In the genomic region with DNA sequence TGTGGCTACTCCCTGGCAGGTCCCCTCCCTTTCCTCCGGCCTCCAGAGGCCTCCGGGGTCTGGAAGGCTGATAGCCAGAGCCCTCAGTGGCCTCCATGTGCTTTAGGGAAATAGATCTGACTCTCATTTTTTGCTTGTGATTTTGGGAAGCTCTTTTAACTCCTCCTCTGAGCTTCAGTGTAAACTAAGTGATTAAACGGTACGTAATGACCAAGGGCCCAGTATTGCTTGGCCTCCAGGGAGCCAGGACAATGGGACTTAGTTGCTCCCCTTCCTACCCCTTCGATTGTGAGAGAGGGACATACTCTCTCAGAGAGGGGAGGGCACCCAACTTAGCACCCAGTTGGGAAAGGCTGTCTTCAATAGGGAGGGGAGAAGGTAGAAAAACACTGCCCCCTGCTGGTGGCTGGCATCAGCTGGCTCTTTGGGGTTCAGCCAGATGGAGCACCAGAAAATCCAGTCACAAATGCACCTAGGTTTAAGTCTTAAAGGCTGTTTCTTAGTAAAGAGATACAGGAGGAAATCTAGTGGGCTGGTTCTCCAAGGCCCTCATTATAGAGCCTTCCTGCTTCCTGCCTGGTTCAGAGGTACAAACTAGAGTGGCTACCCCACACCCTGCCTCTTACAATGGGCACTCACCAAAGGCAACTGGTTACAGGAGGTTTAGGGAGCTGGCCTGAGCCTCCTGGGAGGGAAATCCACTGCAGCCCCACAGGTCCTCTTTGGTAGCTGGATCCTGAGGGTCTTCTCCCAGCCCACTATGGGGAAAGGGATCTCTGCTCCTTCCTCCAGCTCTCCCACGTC, we compare ENCODE assay signal across 2 cellular contexts.
A peak's percentile ranks its signal among the peaks of the same experiment; 100 is the strongest.
TF ChIP-seq lines count a peak whose summit lies in the region.

No MANE protein-coding gene starts in this region.

TF ChIP-seq in A549, 52 proteins besides CTCF, POLR2A, EP300 and RAD21:
- no peak for TF ChIP-seq NR3C1 (IDR thresholded peaks at IDR 0.05)
- peak; percentile 95 for TF ChIP-seq SMC3 (IDR thresholded peaks at IDR 0.05)

TF ChIP-seq in HepG2, 621 proteins besides CTCF, POLR2A, EP300 and RAD21:
- TF ChIP-seq SMC3 (IDR thresholded peaks at IDR 0.05; ENCODE audit: low read length) (peak; percentile 96), ZNF343 (CRISPR knock-in tag; IDR thresholded peaks at IDR 0.05) (no peak), MEIS2 (CRISPR knock-in tag; IDR thresholded peaks at IDR 0.05) (no peak), ZNF430 (CRISPR knock-in tag; IDR thresholded peaks at IDR 0.05) (no peak), STAG1 (CRISPR knock-in tag; IDR thresholded peaks at IDR 0.05) (peak; percentile 90), SKI (IDR thresholded peaks at IDR 0.05; ENCODE audit: partially characterized antibody) (no peak), HMGA1 (CRISPR knock-in tag; conservative IDR thresholded peaks at IDR 0.05) (no peak), MAZ (IDR thresholded peaks at IDR 0.05; ENCODE audit: borderline replicate concordance, low read depth, low read length) (no peak), MAZ (CRISPR knock-in tag; IDR thresholded peaks at IDR 0.05; ENCODE audit: low read depth) (0 out of 2 replicates have a peak, but pooled peaks have one; percentile 33)
- TF ChIP-seq, protein P1, sequence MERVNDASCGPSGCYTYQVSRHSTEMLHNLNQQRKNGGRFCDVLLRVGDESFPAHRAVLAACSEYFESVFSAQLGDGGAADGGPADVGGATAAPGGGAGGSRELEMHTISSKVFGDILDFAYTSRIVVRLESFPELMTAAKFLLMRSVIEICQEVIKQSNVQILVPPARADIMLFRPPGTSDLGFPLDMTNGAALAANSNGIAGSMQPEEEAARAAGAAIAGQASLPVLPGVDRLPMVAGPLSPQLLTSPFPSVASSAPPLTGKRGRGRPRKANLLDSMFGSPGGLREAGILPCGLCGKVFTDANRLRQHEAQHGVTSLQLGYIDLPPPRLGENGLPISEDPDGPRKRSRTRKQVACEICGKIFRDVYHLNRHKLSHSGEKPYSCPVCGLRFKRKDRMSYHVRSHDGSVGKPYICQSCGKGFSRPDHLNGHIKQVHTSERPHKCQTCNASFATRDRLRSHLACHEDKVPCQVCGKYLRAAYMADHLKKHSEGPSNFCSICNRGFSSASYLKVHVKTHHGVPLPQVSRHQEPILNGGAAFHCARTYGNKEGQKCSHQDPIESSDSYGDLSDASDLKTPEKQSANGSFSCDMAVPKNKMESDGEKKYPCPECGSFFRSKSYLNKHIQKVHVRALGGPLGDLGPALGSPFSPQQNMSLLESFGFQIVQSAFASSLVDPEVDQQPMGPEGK (CRISPR knock-in tag; IDR thresholded peaks at IDR 0.05) = peak; percentile 63; the same call in 1 of the 2 replicates
- TF ChIP-seq, protein P2, sequence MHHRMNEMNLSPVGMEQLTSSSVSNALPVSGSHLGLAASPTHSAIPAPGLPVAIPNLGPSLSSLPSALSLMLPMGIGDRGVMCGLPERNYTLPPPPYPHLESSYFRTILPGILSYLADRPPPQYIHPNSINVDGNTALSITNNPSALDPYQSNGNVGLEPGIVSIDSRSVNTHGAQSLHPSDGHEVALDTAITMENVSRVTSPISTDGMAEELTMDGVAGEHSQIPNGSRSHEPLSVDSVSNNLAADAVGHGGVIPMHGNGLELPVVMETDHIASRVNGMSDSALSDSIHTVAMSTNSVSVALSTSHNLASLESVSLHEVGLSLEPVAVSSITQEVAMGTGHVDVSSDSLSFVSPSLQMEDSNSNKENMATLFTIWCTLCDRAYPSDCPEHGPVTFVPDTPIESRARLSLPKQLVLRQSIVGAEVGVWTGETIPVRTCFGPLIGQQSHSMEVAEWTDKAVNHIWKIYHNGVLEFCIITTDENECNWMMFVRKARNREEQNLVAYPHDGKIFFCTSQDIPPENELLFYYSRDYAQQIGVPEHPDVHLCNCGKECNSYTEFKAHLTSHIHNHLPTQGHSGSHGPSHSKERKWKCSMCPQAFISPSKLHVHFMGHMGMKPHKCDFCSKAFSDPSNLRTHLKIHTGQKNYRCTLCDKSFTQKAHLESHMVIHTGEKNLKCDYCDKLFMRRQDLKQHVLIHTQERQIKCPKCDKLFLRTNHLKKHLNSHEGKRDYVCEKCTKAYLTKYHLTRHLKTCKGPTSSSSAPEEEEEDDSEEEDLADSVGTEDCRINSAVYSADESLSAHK (CRISPR knock-in tag; IDR thresholded peaks at IDR 0.05; ENCODE audit: borderline replicate concordance) = no peak
- TF ChIP-seq, protein P3, sequence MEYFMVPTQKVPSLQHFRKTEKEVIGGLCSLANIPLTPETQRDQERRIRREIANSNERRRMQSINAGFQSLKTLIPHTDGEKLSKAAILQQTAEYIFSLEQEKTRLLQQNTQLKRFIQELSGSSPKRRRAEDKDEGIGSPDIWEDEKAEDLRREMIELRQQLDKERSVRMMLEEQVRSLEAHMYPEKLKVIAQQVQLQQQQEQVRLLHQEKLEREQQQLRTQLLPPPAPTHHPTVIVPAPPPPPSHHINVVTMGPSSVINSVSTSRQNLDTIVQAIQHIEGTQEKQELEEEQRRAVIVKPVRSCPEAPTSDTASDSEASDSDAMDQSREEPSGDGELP (IDR thresholded peaks at IDR 0.05; ENCODE audit: borderline replicate concordance, low read depth) = peak; percentile 79
- TF ChIP-seq, protein P4, sequence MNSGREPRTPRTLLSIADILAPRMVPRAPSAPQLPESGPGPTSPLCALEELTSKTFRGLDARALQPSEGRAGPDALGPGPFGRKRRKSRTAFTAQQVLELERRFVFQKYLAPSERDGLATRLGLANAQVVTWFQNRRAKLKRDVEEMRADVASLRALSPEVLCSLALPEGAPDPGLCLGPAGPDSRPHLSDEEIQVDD (CRISPR knock-in tag; IDR thresholded peaks at IDR 0.05; ENCODE audit: borderline replicate concordance) = no peak
TF ChIP-seq in HepG2: peak in this region for 5.
